8 cellular contexts compared by ENCODE assay signal in genomic region chr9:78235296-78235770, GRCh38. TPM values are rescaled to one million over a fixed set of nuclear protein-coding genes. Genes with fewer than 3 reads are reported as not detected.
DNase-seq lines count a peak whose midpoint lies in the region; ATAC-seq, FAIRE-seq and TF ChIP-seq lines count a peak whose summit lies in the region.

No MANE protein-coding gene starts in this region.

- H3K27ac ChIP-seq in HUES64 (ENCODE audit: low read depth, low read length), result peak overlapping the region; percentile 82
- peak overlapping the region; percentile 55 to 89 (median 84) for H3K27ac ChIP-seq in thyroid gland

- ATAC-seq in left lobe of liver, result peak; percentile 17
- no peak for ATAC-seq in GM18861 (IDR thresholded peaks at IDR 0.05; ENCODE audit: unreplicated experiment)
- ATAC-seq in HG03460 (IDR thresholded peaks at IDR 0.05; ENCODE audit: unreplicated experiment), result no peak

- intact Hi-C loops in thyroid gland (cut with DNase I), result no loop called here

- no peak for TF ChIP-seq POLR2A in thyroid gland (IDR thresholded peaks at IDR 0.05)

- H3K9ac ChIP-seq in HUES64 (ENCODE audit: low read depth, low read length), result peak overlapping the region; percentile 85

- H3K27me3 ChIP-seq in BE2C (peaks cover 3% of the 10 kb centered on the region), HUES64 (ENCODE audit: insufficient read depth, low read length) (no peaks in the 10 kb centered on the region), bronchial epithelial cell (ENCODE audit: control insufficient read depth, insufficient read depth, low read length) (no peaks in the 10 kb centered on the region), thyroid gland (no peaks in the 10 kb centered on the region)

- no peak for FAIRE-seq in bronchial epithelial cell (lab: Jason Lieb, UNC)

- DNase-seq in BE2C (no peak), bronchial epithelial cell (ENCODE audit: low read depth) (peak; percentile 40), left lobe of liver (ENCODE audit: low spot score) (no peak), thyroid gland (peak; percentile 32 to 44)
- DNase-seq in activated CD4-positive, alpha-beta T cell treated with anti-CD3 and anti-CD28 coated beads for 48 hours, result no peak

- H3K9me3 ChIP-seq in BE2C, result no peaks in the 10 kb centered on the region
- H3K9me3 ChIP-seq in HUES64 (ENCODE audit: insufficient read depth, low read depth, low read length), result no peaks in the 10 kb centered on the region
- no peaks in the 10 kb centered on the region for H3K9me3 ChIP-seq in thyroid gland

- H3K4me1 ChIP-seq in BE2C (no peaks in the 10 kb centered on the region), HUES64 (ENCODE audit: insufficient read depth, low read length) (peaks cover 4% of the 10 kb centered on the region), thyroid gland (peaks cover 0 to 6% of the 10 kb centered on the region in 2 donors)

- 10% methylated on average over 17 of the region's 17 CpGs for WGBS in HUES64
- 2% methylated on average over 17 of the region's 17 CpGs for WGBS in thyroid gland, 2 donors

- TF ChIP-seq CTCF in BE2C (IDR thresholded peaks at IDR 0.05; ENCODE audit: low read depth, low read length) (no peak), bronchial epithelial cell (IDR thresholded peaks at IDR 0.05; ENCODE audit: insufficient read depth, low read length, severe bottlenecking) (no peak), thyroid gland (IDR thresholded peaks at IDR 0.05) (no peak)

- H3K36me3 ChIP-seq in BE2C (peaks cover 4% of the 10 kb centered on the region), HUES64 (ENCODE audit: insufficient read depth, low read length) (peaks cover 13% of the 10 kb centered on the region), bronchial epithelial cell (ENCODE audit: control insufficient read depth, insufficient read depth, low read length) (no peaks in the 10 kb centered on the region), thyroid gland (no peaks in the 10 kb centered on the region)

- H3K4me3 ChIP-seq in BE2C (ENCODE audit: low read depth, low read length) (peak overlapping the region; percentile 85), HUES64 (ENCODE audit: low read length) (peak overlapping the region; percentile 98), bronchial epithelial cell (ENCODE audit: low read depth, low read length) (peak overlapping the region; percentile 86), thyroid gland (replicated peaks in 1 of 3) (peak overlapping the region; percentile 64 to 82 (median 67))

RNA-seq across cellular contexts. Expression of gene CEP78, which starts 0.5 kb away (rescaled TPM):
- 4.6 TPM for polyA plus RNA-seq in BE2C (2012; ENCODE audit: insufficient read depth, insufficient read length, low read depth)
- 35.5 TPM for polyA plus RNA-seq in HUES64 (2013, experiment 1 of 2)
- 36.0 TPM for polyA plus RNA-seq in HUES64 (2013, experiment 2 of 2)
- total RNA-seq in bronchial epithelial cell (5.9 and 7.4 TPM in 2 replicates), left lobe of liver (10.8 TPM), thyroid gland (10 to 100 TPM; 15.7 to 20.7 (median 18.4) TPM)

Comparison
In these comparisons a context has a peak if more than half of its experiments do, and no peak if none do; other contexts are left out.
1. DNase-seq: peak in bronchial epithelial cell (single experiment) and thyroid gland (2 of 2); none in BE2C (single experiment), left lobe of liver (single experiment) and activated CD4-positive, alpha-beta T cell treated with anti-CD3 and anti-CD28 coated beads for 48 hours (single experiment).
2. Peak in every context shown above with its lines, with median percentiles within 50 percentile points of each other: H3K4me3 ChIP-seq.